Comparison of ENCODE assay signal across 7 cellular contexts in genomic region chr4:24060932-24061331, GRCh38.
"Had no signal": no experiment of that assay in that cellular context is flagged by ENCODE, and none has a peak within 500 bp of the region (broad histone marks: within the 10 kb centered on the region; RNA-seq: fewer than 3 reads in every experiment).

No MANE protein-coding gene starts in this region.

- H3K4me1 Mint-ChIP-seq: H9 had no signal

- ATAC-seq: HepG2, K562 had no signal

- H3K9me3 Mint-ChIP-seq: H9 had no signal

- H3K4me3 ChIP-seq: K562 had no signal

- H3K4me3 Mint-ChIP-seq: H9 had no signal

- FAIRE-seq: H54, HepG2, K562 had no signal

- DNase-seq: GOT3, H9, HCEC 1CT, KG1 had no signal

- H3K27ac Mint-ChIP-seq: H9 had no signal
